Comparison of ENCODE assay signal across 9 cellular contexts in the genomic region with DNA sequence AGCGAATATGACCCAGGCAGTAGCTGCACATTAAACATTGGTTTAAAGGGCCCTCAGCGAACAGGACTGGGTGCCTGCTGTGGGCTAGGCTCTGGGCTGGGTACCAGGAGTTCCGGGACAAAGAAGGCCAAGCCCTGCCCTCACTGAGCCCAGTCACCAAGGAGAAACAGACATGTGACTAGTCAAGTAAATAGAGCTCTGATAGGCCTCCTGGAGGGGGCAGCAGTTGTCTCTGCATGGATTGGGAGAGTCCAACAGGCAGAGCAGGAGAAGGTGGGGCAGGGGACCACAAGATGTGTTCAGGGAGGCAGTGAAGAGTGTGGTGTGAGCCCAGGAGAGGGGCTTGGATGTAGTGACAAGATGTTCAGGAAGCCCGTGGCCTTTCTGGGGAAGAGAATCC. TPM values are rescaled to one million over a fixed set of nuclear protein-coding genes. Genes with fewer than 3 reads are reported as not detected.
DNase-seq lines count a peak whose midpoint lies in the region; ATAC-seq and TF ChIP-seq lines count a peak whose summit lies in the region.
"Had no signal": no experiment of that assay in that cellular context is flagged by ENCODE, and none has a peak within 500 bp of the region (broad histone marks: within the 10 kb centered on the region; RNA-seq: fewer than 3 reads in every experiment).

No MANE protein-coding gene starts in this region.

- intact Hi-C loops in left lung (cut with DNase I): no loop called here

- H3K4me1 ChIP-seq in adipocyte (ENCODE audit: control insufficient read depth, insufficient read depth, low read length) (peaks cover 33% of the 10 kb centered on the region), left lung (peaks cover 23 to 78% of the 10 kb centered on the region in 2 donors)

- H3K36me3 ChIP-seq in adipocyte (ENCODE audit: control insufficient read depth, insufficient read depth, low read length, severe bottlenecking) (peaks cover 16% of the 10 kb centered on the region), left lung (peaks cover 0 to 35% of the 10 kb centered on the region in 2 donors)

- H3K27me3 ChIP-seq in adipocyte (replicated peaks; ENCODE audit: control insufficient read depth, insufficient read depth, low read length) (no peaks in the 10 kb centered on the region), left lung (no peaks in the 10 kb centered on the region)

- peak overlapping the region in 1 of 2 donors; percentile 88 for H3K27ac ChIP-seq in left lung

- ATAC-seq in left lung: peak; percentile 26
- ATAC-seq in HG03521 (IDR thresholded peaks at IDR 0.05; ENCODE audit: unreplicated experiment): no peak

- TF ChIP-seq CTCF in left lung (IDR thresholded peaks at IDR 0.05): no peak

- peak overlapping the region; percentile 98 for H3K9ac ChIP-seq in adipocyte (ENCODE audit: low read length)

- peak overlapping the region; percentile 100 for H3K4me3 ChIP-seq in adipocyte (ENCODE audit: low read length)
- H3K4me3 ChIP-seq in left lung: peak overlapping the region in 1 of 2 donors; percentile 87
- H3K4me3 ChIP-seq: lung had no signal

- no peaks in the 10 kb centered on the region for H3K9me3 ChIP-seq in adipocyte (ENCODE audit: control insufficient read depth, low read length)
- no peaks in the 10 kb centered on the region for H3K9me3 ChIP-seq in left lung

- DNase-seq in COR-L47 (lab: John Stamatoyannopoulos, UW): peak; percentile 61
- DNase-seq in HUDEP-2 (lab: John Stamatoyannopoulos, UW; ENCODE audit: unreplicated experiment in 76 of 76): peak in 45 of 76 experiments; percentile 8 to 57 (median 27)
- peak; percentile 83 for DNase-seq in adipocyte (ENCODE audit: low read depth)
- peak in 1 of 2 donors; percentile 57 for DNase-seq in left lung
- no peak for DNase-seq in activated gamma-delta T cell treated with Interleukin-2 at 50 U/mL for 16 hours
- no peak for DNase-seq in germinal center (ENCODE audit: low spot score)
- DNase-seq in stimulated activated CD4-positive, alpha-beta T cell treated with anti-CD3 and anti-CD28 coated beads, Interleukin-1b, Interleukin-23, amount 100 ng/mL, for 48 hours: no peak

RNA-seq across cellular contexts. Expression of a gene that starts 3.1 kb away (rescaled TPM):
- total RNA-seq in left lung: 100 to 1,000 TPM; 185 to 282 TPM

RNA-seq across cellular contexts. Expression of a gene that starts 42.3 kb away (rescaled TPM):
- total RNA-seq in left lung: 1 to 10 TPM; 2.0 to 2.3 TPM

RNA-seq across cellular contexts. Expression of a gene that starts 42.4 kb away (rescaled TPM):
- total RNA-seq in left lung: not detected
- total RNA-seq: lung had no signal

Comparison
In these comparisons a context has a peak if more than half of its experiments do, and no peak if none do; other contexts are left out.
1. DNase-seq: peak in COR-L47 (single experiment), HUDEP-2 (45 of 76) and adipocyte (single experiment); none in activated gamma-delta T cell treated with Interleukin-2 at 50 U/mL for 16 hours (single experiment), germinal center (single experiment) and stimulated activated CD4-positive, alpha-beta T cell treated with anti-CD3 and anti-CD28 coated beads, Interleukin-1b, Interleukin-23, amount 100 ng/mL, for 48 hours (single experiment).